ENCODE assay signal across 26 cellular contexts in the genomic region with DNA sequence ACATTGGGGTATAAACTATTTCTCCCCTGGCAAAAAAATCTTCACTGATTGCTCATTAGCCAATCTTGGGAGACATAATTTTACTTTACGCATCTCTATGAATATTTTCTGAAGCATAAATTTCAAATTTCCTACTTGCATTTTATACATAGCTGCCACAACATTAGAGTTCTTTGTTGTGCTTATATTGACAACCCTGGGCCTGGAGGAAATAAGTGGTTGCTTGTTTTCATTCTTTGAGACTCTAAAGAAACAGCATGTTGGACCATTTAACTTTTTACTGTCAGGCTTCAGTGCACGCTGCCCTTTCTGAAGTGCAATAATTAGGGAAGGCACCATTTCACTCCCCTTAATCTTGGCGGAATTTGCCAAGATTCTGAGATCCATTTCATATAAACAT.
"Had no signal": no experiment of that assay in that cellular context is flagged by ENCODE, and none has a peak within 500 bp of the region (broad histone marks: within the 10 kb centered on the region; RNA-seq: fewer than 3 reads in every experiment).

No MANE protein-coding gene starts in this region.

- H3K4me1 ChIP-seq: gastroesophageal sphincter, heart right ventricle, left lung, prostate gland, right atrium auricular region, testis, tibial nerve, upper lobe of left lung had no signal

- H3K27ac Mint-ChIP-seq: mesothelial cell of epicardium; naive B cell; natural killer cell treated with Interleukin-12 subunit alpha and Interleukin-12 subunit beta and Interleukin-15 and Interleukin-18, amount 100 ng/mL, for 72 hours; stimulated activated effector memory CD8-positive, alpha-beta T cell treated with anti-CD3 and anti-CD28 coated beads, Interleukin-12 subunit alpha, Interleukin-12 subunit beta, amount 100 ng/mL, for 72 hours had no signal

- H3K9me3 ChIP-seq: gastroesophageal sphincter, heart right ventricle, left lung, mucosa of descending colon, prostate gland, right atrium auricular region, testis, tibial nerve, upper lobe of left lung had no signal

- H3K36me3 Mint-ChIP-seq: mesothelial cell of epicardium; naive B cell; natural killer cell treated with Interleukin-12 subunit alpha and Interleukin-12 subunit beta and Interleukin-15 and Interleukin-18, amount 100 ng/mL, for 72 hours; stimulated activated effector memory CD8-positive, alpha-beta T cell treated with anti-CD3 and anti-CD28 coated beads, Interleukin-12 subunit alpha, Interleukin-12 subunit beta, amount 100 ng/mL, for 72 hours had no signal

- H3K27me3 ChIP-seq: dorsolateral prefrontal cortex, gastroesophageal sphincter, heart right ventricle, left lung, right atrium auricular region, testis, tibial nerve, upper lobe of left lung had no signal

- H3K4me3 Mint-ChIP-seq: mesothelial cell of epicardium; naive B cell; natural killer cell treated with Interleukin-12 subunit alpha and Interleukin-12 subunit beta and Interleukin-15 and Interleukin-18, amount 100 ng/mL, for 72 hours; stimulated activated effector memory CD8-positive, alpha-beta T cell treated with anti-CD3 and anti-CD28 coated beads, Interleukin-12 subunit alpha, Interleukin-12 subunit beta, amount 100 ng/mL, for 72 hours had no signal

- H3K36me3 ChIP-seq: gastroesophageal sphincter, heart right ventricle, left lung, prostate gland, right atrium auricular region, tibial nerve, upper lobe of left lung had no signal

- H3K4me3 ChIP-seq: dorsolateral prefrontal cortex, gastroesophageal sphincter, heart right ventricle, left lung, mucosa of descending colon, prostate gland, right atrium auricular region, testis, tibial nerve, upper lobe of left lung had no signal

- H3K4me1 Mint-ChIP-seq: mesothelial cell of epicardium; naive B cell; stimulated activated effector memory CD8-positive, alpha-beta T cell treated with anti-CD3 and anti-CD28 coated beads, Interleukin-12 subunit alpha, Interleukin-12 subunit beta, amount 100 ng/mL, for 72 hours had no signal

- H3K27me3 Mint-ChIP-seq: natural killer cell treated with Interleukin-12 subunit alpha and Interleukin-12 subunit beta and Interleukin-15 and Interleukin-18, amount 100 ng/mL, for 72 hours had no signal

- H3K9me3 Mint-ChIP-seq: mesothelial cell of epicardium; natural killer cell treated with Interleukin-12 subunit alpha and Interleukin-12 subunit beta and Interleukin-15 and Interleukin-18, amount 100 ng/mL, for 72 hours; stimulated activated effector memory CD8-positive, alpha-beta T cell treated with anti-CD3 and anti-CD28 coated beads, Interleukin-12 subunit alpha, Interleukin-12 subunit beta, amount 100 ng/mL, for 72 hours had no signal

- H3K27ac ChIP-seq: dorsolateral prefrontal cortex, epithelial cell of prostate, gastroesophageal sphincter, heart right ventricle, left lung, prostate gland, right atrium auricular region, testis, tibial nerve, upper lobe of left lung had no signal

- DNase-seq: dorsolateral prefrontal cortex; effector CD4-positive, alpha-beta T cell; foreskin fibroblast; glutamatergic neuron; heart right ventricle; hippocampal formation; left cardiac atrium; left lung; mesenchymal stem cell; mucosa of descending colon; naive B cell; nucleus accumbens; stimulated activated CD4-positive, alpha-beta T cell treated with anti-CD3 and anti-CD28 coated beads, Interleukin-2, amount 100 ng/mL, for 24 hours; stimulated activated CD4-positive, alpha-beta T cell treated with anti-CD3 and anti-CD28 coated beads, Interleukin-4, amount 100 ng/mL, for 24 hours; stimulated activated naive CD4-positive, alpha-beta T cell treated with Interleukin-2 at 50 U/mL for 16 hours; substantia nigra; testis; upper lobe of left lung had no signal
